Comparison of ENCODE assay signal across 8 cellular contexts in the genomic region with DNA sequence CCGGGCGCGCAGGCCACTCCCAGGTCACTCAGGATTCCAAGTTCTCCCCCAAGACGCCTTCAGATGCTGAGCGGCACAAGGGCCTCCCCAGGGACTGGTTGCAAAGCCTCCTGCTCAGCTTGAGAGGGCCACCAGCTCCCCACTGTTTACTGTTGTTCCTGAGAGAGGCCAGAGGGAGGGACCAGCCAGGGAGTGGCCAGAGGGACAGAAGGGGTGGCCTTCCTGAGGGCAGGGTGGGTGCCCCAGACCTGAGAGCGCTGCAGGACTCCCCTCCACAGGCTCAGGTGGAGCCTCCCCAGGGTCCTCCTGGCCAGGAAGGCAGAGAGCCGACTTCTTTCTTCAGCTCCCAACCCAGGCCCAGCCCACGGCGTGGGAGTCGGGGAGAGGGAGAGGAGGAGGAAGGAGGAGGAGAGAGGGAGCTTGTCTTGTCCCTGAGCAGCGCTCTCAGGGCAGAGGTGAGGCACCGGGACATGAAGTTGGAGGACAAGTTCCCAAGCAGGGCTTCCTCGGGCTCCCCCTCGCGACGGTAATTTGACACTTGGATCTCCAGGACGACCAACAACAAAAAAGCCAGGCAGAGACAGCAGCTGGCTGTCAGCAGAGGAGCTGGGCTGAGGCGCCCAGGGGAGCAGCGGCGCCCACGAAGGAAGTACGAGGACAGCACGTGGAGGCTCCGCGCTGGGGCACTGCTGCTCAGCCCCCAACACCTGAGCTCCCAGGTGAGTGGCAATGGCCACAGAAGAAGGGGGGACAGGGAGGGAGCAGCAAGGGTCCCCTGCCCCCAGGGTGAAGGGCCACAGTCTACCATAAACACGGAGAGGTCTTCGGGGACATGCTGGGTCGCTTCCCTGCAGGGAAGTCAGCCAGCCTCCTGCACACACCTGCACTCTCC. TPM values are rescaled to one million over a fixed set of nuclear protein-coding genes. Genes with fewer than 3 reads are reported as not detected.
A peak's percentile ranks its signal among the peaks of the same experiment; 100 is the strongest.
DNase-seq lines count a peak whose midpoint lies in the region; ATAC-seq and TF ChIP-seq lines count a peak whose summit lies in the region.

No MANE protein-coding gene starts in this region.

- DNase-seq in DMS153 treated with DMSO at 0.1 percent for 48 hours (lab: John Stamatoyannopoulos, UW; ENCODE audit: unreplicated experiment): peak; percentile 83
- DNase-seq in LNCaP clone FGC (ENCODE audit: low read depth): peak; percentile 86
- DNase-seq in RPMI7951 (ENCODE audit: low read depth): peak; percentile 86
- peak; percentile 55 for DNase-seq in activated naive CD4-positive, alpha-beta T cell treated with anti-CD3 and anti-CD28 coated beads, Interleukin-2, amount 50 U/mL, for 16 hours
- peak; percentile 88 for DNase-seq in globus pallidus (ENCODE audit: low spot score)
- peak; percentile 66 for DNase-seq in omental fat pad (ENCODE audit: low spot score)
- DNase-seq in upper lobe of right lung: peak; percentile 91

- H3K4me3 ChIP-seq in LNCaP clone FGC (ENCODE audit: low read depth, low read length) (no peak overlapping the region), upper lobe of right lung (no peak overlapping the region)

- peak overlapping the region; percentile 81 for H3K27ac ChIP-seq in upper lobe of right lung

- peaks cover 29% of the 10 kb centered on the region for H3K4me1 ChIP-seq in upper lobe of right lung

- TF ChIP-seq CTCF in LNCaP clone FGC (IDR thresholded peaks at IDR 0.05; ENCODE audit: control insufficient read depth, extremely low read depth, insufficient read depth) (peak; percentile 79), omental fat pad (IDR thresholded peaks at IDR 0.05) (no peak), upper lobe of right lung (IDR thresholded peaks at IDR 0.05) (peak; percentile 62)

- no peaks in the 10 kb centered on the region for H3K27me3 ChIP-seq in upper lobe of right lung

- intact Hi-C loops in upper lobe of right lung (cut with DNase I): no loop called here

- ATAC-seq in omental fat pad (ENCODE audit: low FRiP score) (peak; percentile 6), upper lobe of right lung (peak; percentile 70), GM18873 (IDR thresholded peaks at IDR 0.05; ENCODE audit: low FRiP score, unreplicated experiment) (no peak)

- peaks cover 11% of the 10 kb centered on the region for H3K36me3 ChIP-seq in upper lobe of right lung

- no peaks in the 10 kb centered on the region for H3K9me3 ChIP-seq in upper lobe of right lung

RNA-seq across cellular contexts. Expression of a gene that starts 0.5 kb away (rescaled TPM):
- total RNA-seq in RPMI7951 (2014; rRNA removed; shearing (Covaris generic)): not detected in 2 replicates
- 1 to 10 TPM in 2 of 4 donors, under 1 TPM in 2; 0.31 to 2.0 (median 1.0) TPM for total RNA-seq in omental fat pad
- 0.84 TPM for total RNA-seq in upper lobe of right lung

RNA-seq across cellular contexts. Expression of a gene that starts 33.2 kb away (rescaled TPM):
- total RNA-seq in RPMI7951 (2014; rRNA removed; shearing (Covaris generic)): 6.0 and 9.6 TPM in 2 replicates
- 10 to 100 TPM; 10.9 to 20.6 (median 13.3) TPM for total RNA-seq in omental fat pad
- 43.1 TPM for total RNA-seq in upper lobe of right lung

RNA-seq across cellular contexts. Expression of a gene that starts 33.4 kb away (rescaled TPM):
- 68.9 and 81.3 TPM in 2 replicates for total RNA-seq in RPMI7951 (2014; rRNA removed; shearing (Covaris generic))
- total RNA-seq in omental fat pad (100 to 1,000 TPM in 1 of 4 donors, 10 to 100 TPM in 3; 52.9 to 105 (median 68.8) TPM), upper lobe of right lung (71.4 TPM)

RNA-seq across cellular contexts. Expression of a gene that starts 46.1 kb away (rescaled TPM):
- under 0.01 TPM in 1 of 2 replicates, not detected in the other for total RNA-seq in RPMI7951 (2014; rRNA removed; shearing (Covaris generic))
- 100 to 1,000 TPM in 1 of 4 donors, 10 to 100 TPM in 3; 58.4 to 187 (median 74.3) TPM for total RNA-seq in omental fat pad
- total RNA-seq in upper lobe of right lung: 193 TPM

Comparison
In these comparisons a context has a peak if more than half of its experiments do, and no peak if none do; other contexts are left out.
1. CTCF ChIP-seq: peak in LNCaP clone FGC (single experiment) and upper lobe of right lung (single experiment); none in omental fat pad (0 of 3).
2. Peak in every context shown above with its lines, with median percentiles within 50 percentile points of each other: DNase-seq.